Comparison of ENCODE assay signal across 28 cellular contexts in genomic region chr13:22561581-22561980, GRCh38.
A peak's percentile ranks its signal among the peaks of the same experiment; 100 is the strongest.
DNase-seq lines count a peak whose midpoint lies in the region; ATAC-seq and TF ChIP-seq lines count a peak whose summit lies in the region.
"Had no signal": no experiment of that assay in that cellular context is flagged by ENCODE, and none has a peak within 500 bp of the region (broad histone marks: within the 10 kb centered on the region; RNA-seq: fewer than 3 reads in every experiment).

No MANE protein-coding gene starts in this region.

- H3K27ac Mint-ChIP-seq in activated naive CD8-positive, alpha-beta T cell treated with anti-CD3 and anti-CD28 coated beads, Interleukin-2, amount 50 U/mL, for 24 hours: no peak overlapping the region
- H3K27ac Mint-ChIP-seq: activated CD4-positive, alpha-beta memory T cell treated with anti-CD3 and anti-CD28 coated beads, Interleukin-2, amount 10 ng/mL, durations not matched to agents 7 days and 5 days; activated naive CD8-positive, alpha-beta T cell treated with anti-CD3 and anti-CD28 coated beads for 36 hours; GM23338; immature natural killer cell; naive thymus-derived CD4-positive, alpha-beta T cell; stimulated activated naive CD8-positive, alpha-beta T cell treated with anti-CD3 and anti-CD28 coated beads, Interleukin-15, Interleukin-2, amounts not matched to agents 100 ng/mL and 50 ng/mL, for 24 hours had no signal

- H3K79me2 ChIP-seq in PC-9 (ENCODE audit: low read depth): no peaks in the 10 kb centered on the region

- TF ChIP-seq CTCF in kidney epithelial cell (IDR thresholded peaks at IDR 0.05; ENCODE audit: insufficient read depth, low read length, poor library complexity, severe bottlenecking) (no peak), PC-9 (conservative IDR thresholded peaks at IDR 0.05) (no peak)

- CTCF ChIA-PET in PC-9 (lab: Charles Lee): no interaction called here

- no peaks in the 10 kb centered on the region for H3K27me3 Mint-ChIP-seq in activated naive CD8-positive, alpha-beta T cell treated with anti-CD3 and anti-CD28 coated beads, Interleukin-2, amount 50 U/mL, for 24 hours
- H3K27me3 Mint-ChIP-seq: activated CD4-positive, alpha-beta memory T cell treated with anti-CD3 and anti-CD28 coated beads, Interleukin-2, amount 10 ng/mL, durations not matched to agents 7 days and 5 days; activated naive CD8-positive, alpha-beta T cell treated with anti-CD3 and anti-CD28 coated beads for 36 hours; naive thymus-derived CD4-positive, alpha-beta T cell; stimulated activated naive CD8-positive, alpha-beta T cell treated with anti-CD3 and anti-CD28 coated beads, Interleukin-15, Interleukin-2, amounts not matched to agents 100 ng/mL and 50 ng/mL, for 24 hours had no signal

- H3K4me1 ChIP-seq in PC-9 (replicated peaks; ENCODE audit: insufficient read depth): no peaks in the 10 kb centered on the region
- H3K4me1 ChIP-seq: gastrocnemius medialis, left ventricle myocardium inferior, thyroid gland, vagina had no signal

- no peak overlapping the region for H2AFZ ChIP-seq in PC-9
- H2AFZ ChIP-seq: GM23338 had no signal

- H3K27ac ChIP-seq in PC-9: no peak overlapping the region
- H3K27ac ChIP-seq: C4-2B, gastrocnemius medialis, HL-60, left ventricle myocardium inferior, skin epidermis, thyroid gland, vagina had no signal

- DNase-seq in DMS79 treated with DMSO at 0.1 percent for 48 hours (lab: John Stamatoyannopoulos, UW) (peak; percentile 69), NCI-H2081 (lab: John Stamatoyannopoulos, UW) (peak; percentile 23 to 70), NCI-H748 treated with DMSO at 0.1 percent for 48 hours (lab: John Stamatoyannopoulos, UW) (peak; percentile 19), kidney epithelial cell (ENCODE audit: low read depth) (peak; percentile 4), PC-9 (no peak), OCI-M2 (lab: John Stamatoyannopoulos, UW; ENCODE audit: unreplicated experiment) (no peak)
- DNase-seq in activated naive CD8-positive, alpha-beta T cell treated with anti-CD3 and anti-CD28 coated beads, Interleukin-2, amount 50 U/mL, for 24 hours: no peak
- DNase-seq: activated CD4-positive, alpha-beta memory T cell treated with anti-CD3 and anti-CD28 coated beads, Interleukin-2, amount 10 ng/mL, durations not matched to agents 7 days and 5 days; activated CD4-positive, CD25-positive, alpha-beta regulatory T cell treated with anti-CD3 and anti-CD28 coated beads, Interleukin-2, amount 50 U/mL, for 72 hours; activated naive CD8-positive, alpha-beta T cell treated with anti-CD3 and anti-CD28 coated beads for 36 hours; Calu3; gastrocnemius medialis; hippocampal formation; immature natural killer cell; left ventricle myocardium inferior; MV-4-11; naive thymus-derived CD4-positive, alpha-beta T cell; NCI-H1694 treated with DMSO at 0.1 percent for 48 hours; NCI-H510A treated with DMSO at 0.1 percent for 48 hours; T-helper 2 cell; thyroid gland had no signal

- H3K4me3 ChIP-seq in kidney epithelial cell (ENCODE audit: low read depth, low read length) (no peak overlapping the region), PC-9 (no peak overlapping the region)
- H3K4me3 ChIP-seq: gastrocnemius medialis, GM23338, left ventricle myocardium inferior, skin epidermis, thyroid gland, vagina had no signal

- no peaks in the 10 kb centered on the region for H3K36me3 Mint-ChIP-seq in activated naive CD8-positive, alpha-beta T cell treated with anti-CD3 and anti-CD28 coated beads, Interleukin-2, amount 50 U/mL, for 24 hours (ENCODE audit: low read depth)
- H3K36me3 Mint-ChIP-seq: naive thymus-derived CD4-positive, alpha-beta T cell had no signal

- no peak for ATAC-seq in activated naive CD8-positive, alpha-beta T cell treated with anti-CD3 and anti-CD28 coated beads, Interleukin-2, amount 50 U/mL, for 24 hours
- ATAC-seq in HG03139 (IDR thresholded peaks at IDR 0.05; ENCODE audit: unreplicated experiment): no peak
- ATAC-seq: gastrocnemius medialis; GM23338; naive thymus-derived CD4-positive, alpha-beta T cell had no signal

- no peaks in the 10 kb centered on the region for H3F3A ChIP-seq in PC-9 (ENCODE audit: insufficient read depth, low read depth)

- H3K27me3 ChIP-seq in kidney epithelial cell (ENCODE audit: control insufficient read depth, insufficient read depth, low read length) (no peaks in the 10 kb centered on the region), PC-9 (ENCODE audit: insufficient read depth, low read depth) (no peaks in the 10 kb centered on the region)
- H3K27me3 ChIP-seq: gastrocnemius medialis, thyroid gland, vagina had no signal

- no peaks in the 10 kb centered on the region for H3K9me3 ChIP-seq in PC-9 (ENCODE audit: insufficient read depth, low read depth)
- H3K9me3 ChIP-seq: gastrocnemius medialis, thyroid gland, vagina had no signal

- POLR2A ChIA-PET in PC-9 (lab: Charles Lee; ENCODE audit: unreplicated experiment): no interaction called here

- H3K9me3 Mint-ChIP-seq in activated naive CD8-positive, alpha-beta T cell treated with anti-CD3 and anti-CD28 coated beads, Interleukin-2, amount 50 U/mL, for 24 hours: peaks cover 12% of the 10 kb centered on the region

- H3K4me2 ChIP-seq in PC-9: no peak overlapping the region
- H3K4me2 ChIP-seq: GM23338 had no signal

- H3K9me2 ChIP-seq in PC-9 (ENCODE audit: insufficient read depth): no peaks in the 10 kb centered on the region; the same call in 1 of the 2 replicates

- intact Hi-C loops in PC-9 (cut with micrococcal nuclease; ENCODE audit: unreplicated experiment): no loop called here

- H3K36me3 ChIP-seq in kidney epithelial cell (ENCODE audit: control insufficient read depth, insufficient read depth, low read length) (no peaks in the 10 kb centered on the region), PC-9 (ENCODE audit: low read depth) (no peaks in the 10 kb centered on the region)
- H3K36me3 ChIP-seq: gastrocnemius medialis, left ventricle myocardium inferior, thyroid gland, vagina had no signal

- no TSS peak for BruUV-seq in PC-9 (replicated peaks; lab: Mats Ljungman, UMichigan)

- no peaks in the 10 kb centered on the region for H4K20me1 ChIP-seq in PC-9 (ENCODE audit: insufficient read depth)

- no peak overlapping the region for H3K4me3 Mint-ChIP-seq in activated naive CD8-positive, alpha-beta T cell treated with anti-CD3 and anti-CD28 coated beads, Interleukin-2, amount 50 U/mL, for 24 hours
- H3K4me3 Mint-ChIP-seq: activated CD4-positive, alpha-beta memory T cell treated with anti-CD3 and anti-CD28 coated beads, Interleukin-2, amount 10 ng/mL, durations not matched to agents 7 days and 5 days; activated naive CD8-positive, alpha-beta T cell treated with anti-CD3 and anti-CD28 coated beads for 36 hours; GM23338; immature natural killer cell; naive thymus-derived CD4-positive, alpha-beta T cell; stimulated activated naive CD8-positive, alpha-beta T cell treated with anti-CD3 and anti-CD28 coated beads, Interleukin-15, Interleukin-2, amounts not matched to agents 100 ng/mL and 50 ng/mL, for 24 hours had no signal

- H3K4me1 Mint-ChIP-seq in activated naive CD8-positive, alpha-beta T cell treated with anti-CD3 and anti-CD28 coated beads, Interleukin-2, amount 50 U/mL, for 24 hours: no peaks in the 10 kb centered on the region
- H3K4me1 Mint-ChIP-seq: activated CD4-positive, alpha-beta memory T cell treated with anti-CD3 and anti-CD28 coated beads, Interleukin-2, amount 10 ng/mL, durations not matched to agents 7 days and 5 days; activated naive CD8-positive, alpha-beta T cell treated with anti-CD3 and anti-CD28 coated beads for 36 hours; immature natural killer cell; naive thymus-derived CD4-positive, alpha-beta T cell had no signal

Comparison
In these comparisons a context has a peak if more than half of its experiments do, and no peak if none do; other contexts are left out.
1. DNase-seq: peak in DMS79 treated with DMSO at 0.1 percent for 48 hours (single experiment), NCI-H2081 (2 of 2), NCI-H748 treated with DMSO at 0.1 percent for 48 hours (single experiment) and kidney epithelial cell (single experiment); none in activated naive CD8-positive, alpha-beta T cell treated with anti-CD3 and anti-CD28 coated beads, Interleukin-2, amount 50 U/mL, for 24 hours (single experiment), PC-9 (0 of 2) and OCI-M2 (single experiment).